In genomic region chr13:99956473-99957349, GRCh38 we compare ENCODE assay signal across 10 cellular contexts. TPM values are rescaled to one million over a fixed set of nuclear protein-coding genes. Genes with fewer than 3 reads are reported as not detected.
A peak's percentile ranks its signal among the peaks of the same experiment; 100 is the strongest.
DNase-seq lines count a peak whose midpoint lies in the region; TF ChIP-seq lines count a peak whose summit lies in the region.
"Had no signal": no experiment of that assay in that cellular context is flagged by ENCODE, and none has a peak within 500 bp of the region (broad histone marks: within the 10 kb centered on the region; RNA-seq: fewer than 3 reads in every experiment).

No MANE protein-coding gene starts in this region.

- peak; percentile 29 for DNase-seq in activated T-cell treated with anti-CD3 and anti-CD28 coated beads, Interleukin-2, amount 50 U/mL, for 1 hour
- DNase-seq in activated T-cell treated with anti-CD3 and anti-CD28 coated beads for 4 hours (no peak), astrocyte of the cerebellum (ENCODE audit: low read depth) (no peak), GDM1 (lab: John Stamatoyannopoulos, UW) (no peak), COLO829 (ENCODE audit: low spot score) (no peak)
- DNase-seq in central memory CD4-positive, alpha-beta T cell, result no peak

- H3K4me3 ChIP-seq in astrocyte of the cerebellum (ENCODE audit: low read depth, low read length), result peak overlapping the region; percentile 23
- H3K4me3 ChIP-seq in liver (ENCODE audit: low read depth in 1 of 3, low read length in 3 of 3), result peak overlapping the region in 2 of 3 donors; percentile 5 to 32
- H3K4me3 ChIP-seq in subcutaneous abdominal adipose tissue (ENCODE audit: low read depth in 1 of 5, low read length in 5 of 5), result peak overlapping the region in 4 of 5 donors; percentile 48 to 63 (median 58)
- H3K4me3 ChIP-seq: BLaER1 had no signal

- H3K9me3 ChIP-seq in liver (ENCODE audit: control insufficient read depth in 4 of 4, low read length in 3 of 4), result no peaks in the 10 kb centered on the region
- H3K9me3 ChIP-seq in subcutaneous abdominal adipose tissue (ENCODE audit: control insufficient read depth in 5 of 5, low read length in 5 of 5), result no peaks in the 10 kb centered on the region

- no peaks in the 10 kb centered on the region for H3K36me3 ChIP-seq in liver (ENCODE audit: control insufficient read depth in 4 of 4, insufficient read depth in 3 of 4, low read depth in 1 of 4, low read length in 3 of 4)
- no peaks in the 10 kb centered on the region for H3K36me3 ChIP-seq in subcutaneous abdominal adipose tissue (ENCODE audit: control insufficient read depth in 5 of 5, insufficient read depth in 5 of 5, low read length in 5 of 5)
- H3K36me3 ChIP-seq: BLaER1 had no signal

- H3K9ac ChIP-seq in liver (ENCODE audit: low read depth in 1 of 2, low read length in 2 of 2) (no peak overlapping the region), subcutaneous abdominal adipose tissue (ENCODE audit: low read length in 5 of 5) (no peak overlapping the region)
- H3K9ac ChIP-seq: BLaER1 had no signal

- H3K27me3 ChIP-seq in liver (ENCODE audit: control insufficient read depth in 4 of 4, insufficient read depth in 4 of 4, low read length in 3 of 4) (peaks cover 3 to 23% (median 7%) of the 10 kb centered on the region in 4 donors), subcutaneous abdominal adipose tissue (ENCODE audit: control insufficient read depth in 5 of 5, insufficient read depth in 4 of 5, low read length in 5 of 5) (peaks cover 71 to 89% (median 76%) of the 10 kb centered on the region in 5 donors)

- 2% methylated on average over 68 of the region's 68 CpGs for WGBS in liver

- H3K27ac ChIP-seq in liver (ENCODE audit: low read depth in 1 of 2, low read length in 2 of 2), result no peak overlapping the region
- no peak overlapping the region for H3K27ac ChIP-seq in subcutaneous abdominal adipose tissue (ENCODE audit: low read depth, low read length)
- H3K27ac ChIP-seq: BLaER1 had no signal

- in situ Hi-C loops in astrocyte of the cerebellum (cut with HindIII; ENCODE audit: low sequenced_read_pairs), result no loop called here

- H3K4me1 ChIP-seq in liver (ENCODE audit: control insufficient read depth in 4 of 4, insufficient read depth in 4 of 4, low read length in 3 of 4) (peaks cover 12 to 25% (median 18%) of the 10 kb centered on the region in 4 donors), subcutaneous abdominal adipose tissue (ENCODE audit: control insufficient read depth in 5 of 5, insufficient read depth in 5 of 5, low read length in 5 of 5) (peaks cover 0 to 40% (median 32%) of the 10 kb centered on the region in 5 donors)
- H3K4me1 ChIP-seq: BLaER1 had no signal

- peak; percentile 5 for TF ChIP-seq CTCF in astrocyte of the cerebellum (IDR thresholded peaks at IDR 0.05; ENCODE audit: low read depth, low read length, missing control alignments)
- TF ChIP-seq CTCF in liver (IDR thresholded peaks at IDR 0.05; ENCODE audit: low read depth, low read length, missing input control), result no peak

- TF ChIP-seq RAD21 in liver (IDR thresholded peaks at IDR 0.05), result no peak

TF ChIP-seq in liver, 16 proteins besides CTCF, POLR2A, EP300 and RAD21:
- no peak for TF ChIP-seq YY1 (IDR thresholded peaks at IDR 0.05)
- no peak for TF ChIP-seq FOXA2 (IDR thresholded peaks at IDR 0.05)
- no peak for TF ChIP-seq MAX (IDR thresholded peaks at IDR 0.05)
- TF ChIP-seq JUND (IDR thresholded peaks at IDR 0.05), result no peak
- no peak for TF ChIP-seq GABPA (IDR thresholded peaks at IDR 0.05 in 1 of 2, conservative IDR thresholded peaks at IDR 0.05 in 1 of 2)
- TF ChIP-seq HNF4G (IDR thresholded peaks at IDR 0.05), result no peak
- no peak for TF ChIP-seq HNF4A (conservative IDR thresholded peaks at IDR 0.05)
- TF ChIP-seq NR2F2 (IDR thresholded peaks at IDR 0.05), result no peak
- no peak for TF ChIP-seq ATF3 (IDR thresholded peaks at IDR 0.05)
- no peak for TF ChIP-seq FOXA1 (IDR thresholded peaks at IDR 0.05)
- no peak for TF ChIP-seq RXRA (IDR thresholded peaks at IDR 0.05)
- no peak for TF ChIP-seq EGR1 (IDR thresholded peaks at IDR 0.05; ENCODE audit: low read depth in 2 of 2)
- TF ChIP-seq ZBTB33 (IDR thresholded peaks at IDR 0.05), result no peak
- TF ChIP-seq TAF1 (conservative IDR thresholded peaks at IDR 0.05), result no peak
- no peak for TF ChIP-seq SP1 (IDR thresholded peaks at IDR 0.05)
- TF ChIP-seq REST (IDR thresholded peaks at IDR 0.05), result no peak

RNA-seq across cellular contexts. Expression of gene ZIC5, which starts 14.9 kb away (rescaled TPM):
- not detected for total RNA-seq in liver
- not detected for polyA plus RNA-seq in liver
- polyA plus RNA-seq: adipose tissue had no signal

RNA-seq across cellular contexts. Expression of gene ZIC2, which starts 24.9 kb away (rescaled TPM):
- not detected for total RNA-seq in liver
- not detected for polyA plus RNA-seq in liver
